ENCODE assay signal across 12 cellular contexts in the genomic region with DNA sequence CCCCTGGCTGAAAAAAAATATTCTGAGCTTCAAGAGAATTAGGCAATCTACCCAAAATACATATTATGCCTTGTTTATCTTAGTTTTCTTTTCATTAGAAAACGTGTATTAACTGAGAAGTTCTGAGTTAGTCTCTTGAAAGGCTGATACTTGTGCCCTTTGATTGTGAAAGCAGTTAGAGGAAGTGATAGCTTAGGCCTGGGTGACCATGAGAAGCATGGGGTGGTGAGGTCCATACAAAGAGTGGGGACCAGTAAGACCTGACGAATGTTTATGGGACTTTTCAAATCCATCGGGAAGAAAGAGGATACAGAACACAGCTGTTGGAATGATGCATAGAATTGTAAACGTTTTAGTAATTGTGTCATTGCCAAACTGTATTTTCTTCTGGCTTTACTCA.
DNase-seq lines count a peak whose midpoint lies in the region; ATAC-seq, FAIRE-seq and TF ChIP-seq lines count a peak whose summit lies in the region.
"Had no signal": no experiment of that assay in that cellular context is flagged by ENCODE, and none has a peak within 500 bp of the region (broad histone marks: within the 10 kb centered on the region; RNA-seq: fewer than 3 reads in every experiment).

No MANE protein-coding gene starts in this region.

- H3K9me3 ChIP-seq in smooth muscle cell (replicated peaks; ENCODE audit: low read depth) (no peaks in the 10 kb centered on the region), SJCRH30 (replicated peaks) (no peaks in the 10 kb centered on the region)
- H3K9me3 ChIP-seq: heart left ventricle had no signal

- WGBS in smooth muscle cell (ENCODE audit: low lambda C conversion rate) = 27% methylated on average over 4 of the region's 4 CpGs

- DNase-seq in GM19239 (ENCODE audit: insufficient read length, low spot score) (peak; percentile 9), smooth muscle cell (lab: John Stamatoyannopoulos, UW; ENCODE audit: unreplicated experiment) (no peak), T-helper 9 cell (no peak), SJCRH30 (no peak), T1000 (lab: John Stamatoyannopoulos, UW) (no peak)
- DNase-seq: cerebellar nuclear complex, heart left ventricle, NCI-H2029 treated with DMSO at 0.1 percent for 48 hours, substantia nigra had no signal

- no peak overlapping the region for H3K4me3 ChIP-seq in smooth muscle cell
- no peak overlapping the region for H3K4me3 ChIP-seq in SJCRH30
- H3K4me3 ChIP-seq: heart left ventricle had no signal

- peak; percentile 94 for FAIRE-seq in GM19239 (lab: Jason Lieb, UNC)

- H3F3A ChIP-seq in smooth muscle cell (ENCODE audit: low read depth) = peaks cover 3% of the 10 kb centered on the region

- no peak for TF ChIP-seq CTCF in smooth muscle cell (IDR thresholded peaks at IDR 0.05; ENCODE audit: borderline replicate concordance, insufficient read depth, poor library complexity, severe bottlenecking)

- peak overlapping the region; percentile 20 for H3K27ac ChIP-seq in smooth muscle cell (ENCODE audit: low read depth)
- H3K27ac ChIP-seq in SJCRH30 = no peak overlapping the region
- H3K27ac ChIP-seq: heart left ventricle, HL-60 had no signal

- H3K4me1 ChIP-seq in smooth muscle cell (ENCODE audit: low read depth) = no peaks in the 10 kb centered on the region
- no peaks in the 10 kb centered on the region for H3K4me1 ChIP-seq in SJCRH30

- no peaks in the 10 kb centered on the region for H4K20me1 ChIP-seq in smooth muscle cell (ENCODE audit: low read depth)

- no peaks in the 10 kb centered on the region for H3K36me3 ChIP-seq in smooth muscle cell (ENCODE audit: low read depth)
- H3K36me3 ChIP-seq in SJCRH30 = 0 out of 2 replicates have a peak, but pooled peaks cover 2% of the 10 kb centered on the region
- H3K36me3 ChIP-seq: heart left ventricle had no signal

- H3K9ac ChIP-seq in smooth muscle cell (ENCODE audit: low read depth) = no peak overlapping the region

- H3K4me2 ChIP-seq in smooth muscle cell = peak overlapping the region; percentile 52

- H3K27me3 ChIP-seq in smooth muscle cell (ENCODE audit: low read depth) (no peaks in the 10 kb centered on the region), SJCRH30 (no peaks in the 10 kb centered on the region)
- H3K27me3 ChIP-seq: heart left ventricle had no signal

- H2AFZ ChIP-seq in smooth muscle cell (ENCODE audit: low read depth) = peak overlapping the region; percentile 92

- H3K79me2 ChIP-seq in smooth muscle cell (ENCODE audit: low read depth) = no peaks in the 10 kb centered on the region

- ATAC-seq in HG02623 (IDR thresholded peaks at IDR 0.05; ENCODE audit: unreplicated experiment) (peak; percentile 53), HG03469 (IDR thresholded peaks at IDR 0.05; ENCODE audit: unreplicated experiment) (peak; percentile 53)
- ATAC-seq: heart left ventricle had no signal
